Comparison of ENCODE assay signal across 14 cellular contexts in genomic region chr16:85151079-85151602, GRCh38. TPM values are rescaled to one million over a fixed set of nuclear protein-coding genes. Genes with fewer than 3 reads are reported as not detected.
DNase-seq lines count a peak whose midpoint lies in the region; ATAC-seq and TF ChIP-seq lines count a peak whose summit lies in the region.
"Had no signal": no experiment of that assay in that cellular context is flagged by ENCODE, and none has a peak within 500 bp of the region (broad histone marks: within the 10 kb centered on the region; RNA-seq: fewer than 3 reads in every experiment).

No MANE protein-coding gene starts in this region.

- no peaks in the 10 kb centered on the region for H3K27me3 ChIP-seq in ACC112 (ENCODE audit: insufficient read depth, low read length)
- no peaks in the 10 kb centered on the region for H3K27me3 ChIP-seq in gastroesophageal sphincter
- H3K27me3 ChIP-seq in gastrocnemius medialis = no peaks in the 10 kb centered on the region

- H2AFZ ChIP-seq in ACC112 (ENCODE audit: low read length, unreplicated experiment) = peak overlapping the region; percentile 37

- TF ChIP-seq CTCF in gastroesophageal sphincter (IDR thresholded peaks at IDR 0.05) = no peak
- TF ChIP-seq CTCF in gastrocnemius medialis (IDR thresholded peaks at IDR 0.05 in 4 of 5, conservative IDR thresholded peaks at IDR 0.05 in 1 of 5) = no peak
- TF ChIP-seq CTCF in foreskin fibroblast (IDR thresholded peaks at IDR 0.05; ENCODE audit: low read depth, low read length) = no peak

- H3K9ac ChIP-seq in SK-N-MC (ENCODE audit: insufficient read length) = peak overlapping the region; percentile 47

- no peak overlapping the region for H3K27ac Mint-ChIP-seq in activated T-helper 1 cell treated with anti-CD3 and anti-CD28 coated beads, Interleukin-12 subunit alpha, Interleukin-12 subunit beta, Interleukin-2, Interleukin-4 antibody, amounts not matched to agents 30 ng/mL and 10 ng/mL and 1 ng/mL, durations not matched to agents 14 hours and 24 hours and 36 hours

- in situ Hi-C loops in gastrocnemius medialis (cut with MboI; ENCODE audit: low sequenced_read_pairs in 4 of 4) = no loop called here

- H3K27me3 Mint-ChIP-seq in activated T-helper 1 cell treated with anti-CD3 and anti-CD28 coated beads, Interleukin-12 subunit alpha, Interleukin-12 subunit beta, Interleukin-2, Interleukin-4 antibody, amounts not matched to agents 30 ng/mL and 10 ng/mL and 1 ng/mL, durations not matched to agents 14 hours and 24 hours and 36 hours (ENCODE audit: insufficient read depth) = peaks cover 2% of the 10 kb centered on the region

- H3K4me1 ChIP-seq in ACC112 (ENCODE audit: control insufficient read depth, insufficient read depth, low read length, unreplicated experiment) (peaks cover 18% of the 10 kb centered on the region), gastroesophageal sphincter (peaks cover 0 to 70% (median 33%) of the 10 kb centered on the region in 3 donors), gastrocnemius medialis (peaks cover 73 to 76% of the 10 kb centered on the region in 2 donors)

- intact Hi-C loops in gastrocnemius medialis (cut with DNase I; ENCODE audit: low total_unique reads) = no loop called here
- intact Hi-C loops in activated T-helper 1 cell treated with anti-CD3 and anti-CD28 coated beads, Interleukin-12 subunit alpha, Interleukin-12 subunit beta, Interleukin-2, Interleukin-4 antibody, amounts not matched to agents 30 ng/mL and 10 ng/mL and 1 ng/mL, durations not matched to agents 14 hours and 24 hours and 36 hours (cut with micrococcal nuclease) = no loop called here

- no peaks in the 10 kb centered on the region for H3K79me2 ChIP-seq in ACC112 (ENCODE audit: control insufficient read depth, insufficient read depth, low read length, unreplicated experiment)

- H3K36me3 ChIP-seq in ACC112 (ENCODE audit: insufficient read depth, low read length) (no peaks in the 10 kb centered on the region), SK-N-MC (ENCODE audit: insufficient read depth, low read length) (no peaks in the 10 kb centered on the region), gastroesophageal sphincter (no peaks in the 10 kb centered on the region), gastrocnemius medialis (no peaks in the 10 kb centered on the region)

- TF ChIP-seq EP300 in gastroesophageal sphincter (IDR thresholded peaks at IDR 0.05) = no peak

- ATAC-seq in gastroesophageal sphincter = no peak
- ATAC-seq in gastrocnemius medialis = no peak
- ATAC-seq in GM19455 (IDR thresholded peaks at IDR 0.05; ENCODE audit: unreplicated experiment) = no peak

- H3K4me3 Mint-ChIP-seq in activated T-helper 1 cell treated with anti-CD3 and anti-CD28 coated beads, Interleukin-12 subunit alpha, Interleukin-12 subunit beta, Interleukin-2, Interleukin-4 antibody, amounts not matched to agents 30 ng/mL and 10 ng/mL and 1 ng/mL, durations not matched to agents 14 hours and 24 hours and 36 hours = no peak overlapping the region

- no peaks in the 10 kb centered on the region for H3K36me3 Mint-ChIP-seq in activated T-helper 1 cell treated with anti-CD3 and anti-CD28 coated beads, Interleukin-12 subunit alpha, Interleukin-12 subunit beta, Interleukin-2, Interleukin-4 antibody, amounts not matched to agents 30 ng/mL and 10 ng/mL and 1 ng/mL, durations not matched to agents 14 hours and 24 hours and 36 hours (ENCODE audit: low read depth)
- H3K36me3 Mint-ChIP-seq: naive B cell had no signal

- no peaks in the 10 kb centered on the region for H3K4me1 Mint-ChIP-seq in activated T-helper 1 cell treated with anti-CD3 and anti-CD28 coated beads, Interleukin-12 subunit alpha, Interleukin-12 subunit beta, Interleukin-2, Interleukin-4 antibody, amounts not matched to agents 30 ng/mL and 10 ng/mL and 1 ng/mL, durations not matched to agents 14 hours and 24 hours and 36 hours (ENCODE audit: low read depth)

- no peak for DNase-seq in SK-N-MC (ENCODE audit: low read depth, low spot score)
- no peak for DNase-seq in gastrocnemius medialis
- DNase-seq in NCI-H226 = no peak
- DNase-seq in activated T-helper 1 cell treated with anti-CD3 and anti-CD28 coated beads, Interleukin-12 subunit alpha, Interleukin-12 subunit beta, Interleukin-2, Interleukin-4 antibody, amounts not matched to agents 30 ng/mL and 10 ng/mL and 1 ng/mL, durations not matched to agents 14 hours and 24 hours and 36 hours (ENCODE audit: low spot score) = no peak
- DNase-seq in foreskin fibroblast = no peak
- DNase-seq: activated CD8-positive, alpha-beta memory T cell treated with anti-CD3 and anti-CD28 coated beads for 24 hours; naive B cell; NCI-H187 treated with DMSO at 0.1 percent for 48 hours; NCI-H82; SHP77 treated with DMSO at 0.1 percent for 48 hours had no signal

- H3K9me3 Mint-ChIP-seq in activated T-helper 1 cell treated with anti-CD3 and anti-CD28 coated beads, Interleukin-12 subunit alpha, Interleukin-12 subunit beta, Interleukin-2, Interleukin-4 antibody, amounts not matched to agents 30 ng/mL and 10 ng/mL and 1 ng/mL, durations not matched to agents 14 hours and 24 hours and 36 hours = no peaks in the 10 kb centered on the region
- H3K9me3 Mint-ChIP-seq: naive B cell had no signal

- 61 to 73% methylated on average over 7 to 11 of the region's 11 CpGs for WGBS in gastroesophageal sphincter (ENCODE audit: low coverage in 1 of 2), 2 donors

- H3K9me3 ChIP-seq in SK-N-MC (ENCODE audit: low read depth, low read length) (no peaks in the 10 kb centered on the region), gastroesophageal sphincter (no peaks in the 10 kb centered on the region), gastrocnemius medialis (no peaks in the 10 kb centered on the region)

- H3K27ac ChIP-seq in ACC112 (ENCODE audit: low read depth, low read length) = no peak overlapping the region
- H3K27ac ChIP-seq in SK-N-MC = no peak overlapping the region
- H3K27ac ChIP-seq in gastroesophageal sphincter = peak overlapping the region in 3 of 4 donors; percentile 72 to 85 (median 83)
- H3K27ac ChIP-seq in gastrocnemius medialis = peak overlapping the region; percentile 88 to 99 (median 94)

- H3K4me3 ChIP-seq in ACC112 (ENCODE audit: low read depth, low read length) (0 out of 2 replicates have a peak overlapping the region, but pooled peaks have one; percentile 22), SK-N-MC (no peak overlapping the region), gastroesophageal sphincter (no peak overlapping the region), gastrocnemius medialis (no peak overlapping the region), foreskin fibroblast (ENCODE audit: low read depth in 1 of 2, low read length in 2 of 2) (no peak overlapping the region)

- TF ChIP-seq POLR2A in gastroesophageal sphincter (IDR thresholded peaks at IDR 0.05) (no peak), gastrocnemius medialis (IDR thresholded peaks at IDR 0.05) (no peak)

RNA-seq across cellular contexts. Expression of gene CIBAR2, which starts 38.9 kb away (rescaled TPM):
- total RNA-seq in gastroesophageal sphincter (not detected), gastrocnemius medialis (not detected)
- total RNA-seq in activated T-helper 1 cell treated with anti-CD3 and anti-CD28 coated beads, Interleukin-12 subunit alpha, Interleukin-12 subunit beta, Interleukin-2, Interleukin-4 antibody, amounts not matched to agents 30 ng/mL and 10 ng/mL and 1 ng/mL, durations not matched to agents 14 hours and 24 hours and 36 hours = not detected in 2 replicates
- total RNA-seq: left colon had no signal

Comparison
In these comparisons a context has a peak if more than half of its experiments do, and no peak if none do; other contexts are left out.
1. H3K27ac ChIP-seq: peak in gastroesophageal sphincter (3 of 4) and gastrocnemius medialis (4 of 4); none in ACC112 (single experiment) and SK-N-MC (single experiment).